1 cellular context compared by ENCODE assay signal in the genomic region with DNA sequence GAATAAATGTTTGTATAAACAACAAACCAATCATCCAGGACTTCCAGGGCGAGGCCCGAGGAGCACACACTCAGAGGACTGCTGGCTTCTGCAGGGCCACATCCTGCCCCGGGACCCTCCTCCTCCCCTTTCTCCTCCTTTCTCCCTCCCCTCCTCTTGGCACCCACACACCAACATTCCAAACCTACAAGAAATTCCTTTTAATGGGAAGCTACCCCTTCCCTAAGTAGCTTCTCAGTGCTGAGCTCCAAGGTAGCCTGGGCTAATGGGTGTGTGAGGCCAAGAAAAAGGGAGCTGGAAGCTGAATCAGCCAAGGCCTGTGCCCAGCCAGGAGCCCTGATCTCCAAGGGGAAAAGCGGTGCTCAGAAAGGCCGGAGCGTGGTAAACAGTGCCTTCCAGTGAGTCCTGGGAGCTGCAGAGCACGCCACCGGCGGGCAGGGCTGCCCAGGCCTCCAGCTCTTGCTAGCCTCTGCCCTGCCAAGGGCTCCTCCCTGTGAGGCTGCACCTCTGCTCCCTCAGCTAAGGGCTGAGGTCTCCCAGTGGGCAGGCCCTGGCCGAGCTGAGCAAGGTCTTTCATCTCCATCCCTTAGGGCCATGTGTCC.
TF ChIP-seq lines count a peak whose summit lies in the region.

No MANE protein-coding gene starts in this region.

TF ChIP-seq in H1, 55 proteins besides CTCF, POLR2A, EP300 and RAD21:
- TF ChIP-seq RNF2 (IDR thresholded peaks at IDR 0.05; ENCODE audit: borderline replicate concordance, low read depth, low read length, missing control alignments, poor library complexity, severe bottlenecking) (no peak), PHF8 (conservative IDR thresholded peaks at IDR 0.05; ENCODE audit: low read depth, low read length) (no peak), SRF (IDR thresholded peaks at IDR 0.05; ENCODE audit: low read depth, low read length) (no peak), KDM5A (IDR thresholded peaks at IDR 0.05; ENCODE audit: low read length) (no peak), ZNF274 (IDR thresholded peaks at IDR 0.05; ENCODE audit: borderline replicate concordance, extremely low read depth, low read length) (no peak), SP2 (IDR thresholded peaks at IDR 0.05; ENCODE audit: low read length) (no peak), SAP30 (IDR thresholded peaks at IDR 0.05; ENCODE audit: insufficient read depth, insufficient replicate concordance, low read length) (no peak), SP4 (IDR thresholded peaks at IDR 0.05; ENCODE audit: low read length) (no peak), CTBP2 (IDR thresholded peaks at IDR 0.05; ENCODE audit: borderline replicate concordance, insufficient read depth, insufficient read length, low read length) (no peak), BRCA1 (IDR thresholded peaks at IDR 0.05; ENCODE audit: low read depth, low read length) (no peak), YY1 (IDR thresholded peaks at IDR 0.05; ENCODE audit: low read depth, low read length) (no peak), HDAC6 (IDR thresholded peaks at IDR 0.05; ENCODE audit: low read depth, low read length) (no peak), NANOG (IDR thresholded peaks at IDR 0.05; ENCODE audit: insufficient read depth, low read depth, low read length, poor library complexity, severe bottlenecking) (no peak), CBX8 (IDR thresholded peaks at IDR 0.05; ENCODE audit: borderline replicate concordance, low read depth, low read length) (no peak)
- TF ChIP-seq, protein P1, sequence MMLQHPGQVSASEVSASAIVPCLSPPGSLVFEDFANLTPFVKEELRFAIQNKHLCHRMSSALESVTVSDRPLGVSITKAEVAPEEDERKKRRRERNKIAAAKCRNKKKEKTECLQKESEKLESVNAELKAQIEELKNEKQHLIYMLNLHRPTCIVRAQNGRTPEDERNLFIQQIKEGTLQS (IDR thresholded peaks at IDR 0.05; ENCODE audit: insufficient read depth, low read depth, low read length), result no peak
- TF ChIP-seq, protein P2, sequence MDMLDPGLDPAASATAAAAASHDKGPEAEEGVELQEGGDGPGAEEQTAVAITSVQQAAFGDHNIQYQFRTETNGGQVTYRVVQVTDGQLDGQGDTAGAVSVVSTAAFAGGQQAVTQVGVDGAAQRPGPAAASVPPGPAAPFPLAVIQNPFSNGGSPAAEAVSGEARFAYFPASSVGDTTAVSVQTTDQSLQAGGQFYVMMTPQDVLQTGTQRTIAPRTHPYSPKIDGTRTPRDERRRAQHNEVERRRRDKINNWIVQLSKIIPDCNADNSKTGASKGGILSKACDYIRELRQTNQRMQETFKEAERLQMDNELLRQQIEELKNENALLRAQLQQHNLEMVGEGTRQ (IDR thresholded peaks at IDR 0.05; ENCODE audit: low read length), result no peak
- TF ChIP-seq, protein P3, sequence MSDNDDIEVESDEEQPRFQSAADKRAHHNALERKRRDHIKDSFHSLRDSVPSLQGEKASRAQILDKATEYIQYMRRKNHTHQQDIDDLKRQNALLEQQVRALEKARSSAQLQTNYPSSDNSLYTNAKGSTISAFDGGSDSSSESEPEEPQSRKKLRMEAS (IDR thresholded peaks at IDR 0.05), result no peak
